ENCODE assay signal across 8 cellular contexts in genomic region chr19:38228491-38229439, GRCh38. TPM values are rescaled to one million over a fixed set of nuclear protein-coding genes. Genes with fewer than 3 reads are reported as not detected.
DNase-seq lines count a peak whose midpoint lies in the region; ATAC-seq and TF ChIP-seq lines count a peak whose summit lies in the region.

No MANE protein-coding gene starts in this region.

- TF ChIP-seq EP300 in stomach (IDR thresholded peaks at IDR 0.05), result no peak

- peaks cover 20 to 24% (median 23%) of the 10 kb centered on the region in 4 donors for H3K4me1 ChIP-seq in stomach

- no peaks in the 10 kb centered on the region for H3K36me3 ChIP-seq in stomach

- TF ChIP-seq POLR2A in stomach (IDR thresholded peaks at IDR 0.05), result no peak

- 1 to 2% (median 1%) methylated on average over 54 to 80 of the region's 80 CpGs for whole genome bisulfite sequencing in stomach, 5 donors

- peaks cover 19% of the 10 kb centered on the region for H3K4me1 Mint-ChIP-seq in activated naive CD4-positive, alpha-beta T cell treated with anti-CD3 and anti-CD28 coated beads for 36 hours (ENCODE audit: low read depth)

- no peak for DNase-seq in activated naive CD4-positive, alpha-beta T cell treated with anti-CD3 and anti-CD28 coated beads for 36 hours
- no peak for DNase-seq in activated naive CD4-positive, alpha-beta T cell treated with Interleukin-2 at 50 U/mL for 16 hours
- no peak for DNase-seq in RWPE1 (ENCODE audit: low spot score)
- no peak for DNase-seq in fibroblast of the aortic adventitia (ENCODE audit: low read depth)
- DNase-seq in stomach, result no peak

- H3K4me3 ChIP-seq in fibroblast of the aortic adventitia (ENCODE audit: low read depth, low read length), result peak overlapping the region; percentile 62
- H3K4me3 ChIP-seq in stomach, result peak overlapping the region in 3 of 4 donors; percentile 18 to 35 (median 23)

- H3K27ac Mint-ChIP-seq in activated naive CD4-positive, alpha-beta T cell treated with anti-CD3 and anti-CD28 coated beads for 36 hours, result no peak overlapping the region

- POLR2A ChIA-PET in RWPE1 (lab: Yijun Ruan, JAX; ENCODE audit: low non-redundant PET), result no interaction called here

- TF ChIP-seq CTCF in RWPE1 (conservative IDR thresholded peaks at IDR 0.05; ENCODE audit: low read depth) (no peak), fibroblast of the aortic adventitia (IDR thresholded peaks at IDR 0.05; ENCODE audit: insufficient read depth, low read length) (no peak), stomach (IDR thresholded peaks at IDR 0.05) (no peak)

- no peaks in the 10 kb centered on the region for H3K9me3 Mint-ChIP-seq in activated naive CD4-positive, alpha-beta T cell treated with anti-CD3 and anti-CD28 coated beads for 36 hours

- ATAC-seq in GM19395 (IDR thresholded peaks at IDR 0.05; ENCODE audit: unreplicated experiment), result no peak
- ATAC-seq in GM21423 (IDR thresholded peaks at IDR 0.05; ENCODE audit: unreplicated experiment), result no peak
- no peak for ATAC-seq in HG02571 (IDR thresholded peaks at IDR 0.05; ENCODE audit: unreplicated experiment)

- intact Hi-C loops in activated naive CD4-positive, alpha-beta T cell treated with anti-CD3 and anti-CD28 coated beads for 36 hours (cut with micrococcal nuclease), result loop anchor here (1.0 to 10.0 kb wide), 3 partner anchors 84 to 326 kb away; no protein-coding TSS in a partner anchor
- intact Hi-C loops in stomach (cut with DNase I; ENCODE audit: low total_unique reads), result no loop called here

- peaks cover 55% of the 10 kb centered on the region for H3K27me3 Mint-ChIP-seq in activated naive CD4-positive, alpha-beta T cell treated with anti-CD3 and anti-CD28 coated beads for 36 hours (ENCODE audit: low read depth)

- peaks cover 31 to 100% (median 60%) of the 10 kb centered on the region in 3 donors for H3K27me3 ChIP-seq in stomach

- peak overlapping the region; percentile 58 for H3K4me3 Mint-ChIP-seq in activated naive CD4-positive, alpha-beta T cell treated with anti-CD3 and anti-CD28 coated beads for 36 hours

- H3K27ac ChIP-seq in RWPE1 (peak overlapping the region; percentile 72), stomach (no peak overlapping the region)

- CTCF ChIA-PET in activated naive CD4-positive, alpha-beta T cell treated with anti-CD3 and anti-CD28 coated beads for 36 hours (lab: Charles Lee), result no interaction called here
- CTCF ChIA-PET in RWPE1 (lab: Yijun Ruan, JAX), result interaction anchor here (0.7 to 1.0 kb wide), 3 partner anchors 15 to 87 kb away, joined by 3 to 4 read pairs (median 3); no protein-coding TSS in a partner anchor

- H3K9me3 ChIP-seq in stomach, result no peaks in the 10 kb centered on the region

- no peaks in the 10 kb centered on the region for H3K36me3 Mint-ChIP-seq in activated naive CD4-positive, alpha-beta T cell treated with anti-CD3 and anti-CD28 coated beads for 36 hours (ENCODE audit: low read depth)

RNA-seq across cellular contexts. Expression of gene DPF1, which starts 4.7 kb away (rescaled TPM):
- under 1 TPM; 0.41 to 0.77 TPM for total RNA-seq in activated naive CD4-positive, alpha-beta T cell treated with anti-CD3 and anti-CD28 coated beads for 36 hours
- total RNA-seq in fibroblast of the aortic adventitia (ENCODE audit: low replicate concordance), result 2.7 and 3.3 TPM in 2 replicates
- not detected for total RNA-seq in stomach
- under 1 TPM in 2 of 3 donors, not detected in 1; 0.12 to 0.43 TPM for polyA plus RNA-seq in stomach

RNA-seq across cellular contexts. Expression of gene PPP1R14A, which starts 27.4 kb away (rescaled TPM):
- not detected for total RNA-seq in activated naive CD4-positive, alpha-beta T cell treated with anti-CD3 and anti-CD28 coated beads for 36 hours
- total RNA-seq in fibroblast of the aortic adventitia (ENCODE audit: low replicate concordance) (1.3 TPM in 1 of 2 replicates, not detected in the other), stomach (100 to 1,000 TPM in 1 of 5 donors, 10 to 100 TPM in 3, 1 to 10 TPM in 1; 8.8 to 197 (median 31.6) TPM)
- 100 to 1,000 TPM in 1 of 3 donors, 10 to 100 TPM in 2; 53.2 to 138 (median 54.9) TPM for polyA plus RNA-seq in stomach

RNA-seq across cellular contexts. Expression of gene SPINT2, which starts 35.6 kb away (rescaled TPM):
- total RNA-seq in activated naive CD4-positive, alpha-beta T cell treated with anti-CD3 and anti-CD28 coated beads for 36 hours, result 10 to 100 TPM; 35.3 to 36.5 TPM
- total RNA-seq in fibroblast of the aortic adventitia (ENCODE audit: low replicate concordance), result 1.3 and 13.5 TPM in 2 replicates
- total RNA-seq in stomach, result 1,000 to 10,000 TPM in 1 of 5 donors, 100 to 1,000 TPM in 2, 10 to 100 TPM in 2; 29.8 to 1,508 (median 255) TPM
- polyA plus RNA-seq in stomach, result 100 to 1,000 TPM in 2 of 3 donors, 10 to 100 TPM in 1; 54.5 to 255 (median 184) TPM
